In genomic region chr22:40226620-40227019, GRCh38 we compare ENCODE assay signal across 20 cellular contexts. TPM values are rescaled to one million over a fixed set of nuclear protein-coding genes. Genes with fewer than 3 reads are reported as not detected.
A peak's percentile ranks its signal among the peaks of the same experiment; 100 is the strongest.
DNase-seq lines count a peak whose midpoint lies in the region; ATAC-seq and TF ChIP-seq lines count a peak whose summit lies in the region.
"Had no signal": no experiment of that assay in that cellular context is flagged by ENCODE, and none has a peak within 500 bp of the region (broad histone marks: within the 10 kb centered on the region; RNA-seq: fewer than 3 reads in every experiment).

No MANE protein-coding gene starts in this region.

- H3K9ac ChIP-seq in H9 (ENCODE audit: extremely low read depth, insufficient read length, low read length) = no peak overlapping the region

- no peak overlapping the region for H2BK15ac ChIP-seq in H9 (ENCODE audit: low read depth, low read length)

- no peak overlapping the region for H4K8ac ChIP-seq in H9 (replicated peaks; ENCODE audit: insufficient read length, low read depth, low read length)

- no peaks in the 10 kb centered on the region for H3K9me3 Mint-ChIP-seq in T-helper 2 cell treated with Interferon-gamma antibody and Interleukin-4, amounts not matched to agents 5 μg/mL and 100 μg/mL, for 36 hours
- H3K9me3 Mint-ChIP-seq in H9 (no peaks in the 10 kb centered on the region), nephron progenitor cell (peaks cover 4% of the 10 kb centered on the region), MCF 10A (ENCODE audit: unreplicated experiment) (no peaks in the 10 kb centered on the region)
- no peaks in the 10 kb centered on the region for H3K9me3 Mint-ChIP-seq in effector memory CD8-positive, alpha-beta T cell
- H3K9me3 Mint-ChIP-seq: IgD-negative memory B cell had no signal

- H3T11ph ChIP-seq in H9 (ENCODE audit: low read length) = no peak overlapping the region

- no peak overlapping the region for H2BK12ac ChIP-seq in H9 (ENCODE audit: insufficient read length, low read depth, low read length)

- DNase-seq in T-helper 2 cell treated with Interferon-gamma antibody and Interleukin-4, amounts not matched to agents 5 μg/mL and 100 μg/mL, for 36 hours (ENCODE audit: low spot score) = no peak
- DNase-seq in T-helper 2 cell (no peak), H9 (no peak), nephron progenitor cell (no peak), MCF 10A (ENCODE audit: unreplicated experiment) (no peak)
- DNase-seq in effector memory CD8-positive, alpha-beta T cell = no peak
- no peak for DNase-seq in stimulated activated naive CD8-positive, alpha-beta T cell treated with anti-CD3 and anti-CD28 coated beads, Interleukin-15, Interleukin-2, amounts not matched to agents 100 U/mL and 50 U/mL, for 24 hours
- DNase-seq: COR-L47, NCI-H1436, NCI-H2029 treated with DMSO at 0.1 percent for 48 hours, NCI-H510A, NCI-H774, RPMI8226, SIG-M5 had no signal

- no peak overlapping the region for H2BK5ac ChIP-seq in H9 (ENCODE audit: insufficient read length, low read length)

- H2BK20ac ChIP-seq in H9 (ENCODE audit: low read depth, low read length, poor library complexity, severe bottlenecking) = no peak overlapping the region

- peaks cover 14% of the 10 kb centered on the region for H3K4me1 ChIP-seq in H9 (ENCODE audit: insufficient read depth, low read length)

- no peaks in the 10 kb centered on the region for H3K23me2 ChIP-seq in H9 (ENCODE audit: insufficient read length, low read depth, low read length, poor library complexity, severe bottlenecking)

- CTCF ChIA-PET in MCF 10A (lab: Yijun Ruan, JAX) = interaction anchor here (0.6 kb wide), 2 partner anchors 13 to 148 kb away, joined by 3 read pairs; no protein-coding TSS in a partner anchor

- H2AFZ ChIP-seq in H9 (ENCODE audit: low read length) = no peak overlapping the region

- no peaks in the 10 kb centered on the region for H3K27me3 ChIP-seq in H9 (ENCODE audit: insufficient read depth, low read length)

- intact Hi-C loops in MCF 10A (cut with micrococcal nuclease) = no loop called here

- H3K9me3 ChIP-seq in H9 (ENCODE audit: control insufficient read depth, low read depth, low read length) = no peaks in the 10 kb centered on the region
- H3K9me3 ChIP-seq: HAP-1 had no signal

- no peaks in the 10 kb centered on the region for H3K27me3 Mint-ChIP-seq in T-helper 2 cell treated with Interferon-gamma antibody and Interleukin-4, amounts not matched to agents 5 μg/mL and 100 μg/mL, for 36 hours (ENCODE audit: low read depth)
- H3K27me3 Mint-ChIP-seq in H9 (ENCODE audit: low read depth) = no peaks in the 10 kb centered on the region
- no peaks in the 10 kb centered on the region for H3K27me3 Mint-ChIP-seq in effector memory CD8-positive, alpha-beta T cell
- H3K27me3 Mint-ChIP-seq in nephron progenitor cell (ENCODE audit: low read depth, poor library complexity) = no peaks in the 10 kb centered on the region
- no peaks in the 10 kb centered on the region for H3K27me3 Mint-ChIP-seq in MCF 10A (ENCODE audit: insufficient read depth, unreplicated experiment)
- H3K27me3 Mint-ChIP-seq: B cell, IgD-negative memory B cell had no signal

- H4K91ac ChIP-seq in H9 (ENCODE audit: insufficient read length, low read depth, low read length) = no peak overlapping the region

- peaks cover 5% of the 10 kb centered on the region for H3K79me1 ChIP-seq in H9 (ENCODE audit: insufficient read depth, low read depth, low read length, poor library complexity, severe bottlenecking)

- no peak overlapping the region for H2BK120ac ChIP-seq in H9 (ENCODE audit: low read depth, low read length, poor library complexity, severe bottlenecking)

- H3K79me2 ChIP-seq in H9 (ENCODE audit: insufficient read depth, low read length) = peaks cover 27% of the 10 kb centered on the region; the same call in 1 of the 2 replicates

- BruUV-seq in MCF 10A (replicated peaks; lab: Mats Ljungman, UMichigan) = no TSS peak

- no peak for ATAC-seq in effector memory CD8-positive, alpha-beta T cell (replicated peaks)
- ATAC-seq in stimulated activated naive CD8-positive, alpha-beta T cell treated with anti-CD3 and anti-CD28 coated beads, Interleukin-15, Interleukin-2, amounts not matched to agents 100 U/mL and 50 U/mL, for 24 hours = no peak
- ATAC-seq in HG03159 (IDR thresholded peaks at IDR 0.05; ENCODE audit: unreplicated experiment) = no peak

- H3K4ac ChIP-seq in H9 (ENCODE audit: low read depth, low read length) = no peak overlapping the region

- TF ChIP-seq CTCF in H9 (conservative IDR thresholded peaks at IDR 0.05) (no peak), nephron progenitor cell (IDR thresholded peaks at IDR 0.05) (no peak), MCF 10A (IDR thresholded peaks at IDR 0.05; ENCODE audit: unreplicated experiment) (no peak)

- no peak overlapping the region for H3K4me2 ChIP-seq in H9 (ENCODE audit: insufficient read depth, insufficient read length, low read length)

- H2AK5ac ChIP-seq in H9 (ENCODE audit: insufficient read length, low read length) = no peak overlapping the region

- no peak overlapping the region for H3K4me3 Mint-ChIP-seq in T-helper 2 cell treated with Interferon-gamma antibody and Interleukin-4, amounts not matched to agents 5 μg/mL and 100 μg/mL, for 36 hours
- H3K4me3 Mint-ChIP-seq in H9 (peak overlapping the region in 1 of 2 experiments; percentile 65; a peak in 3 of 5 replicates), nephron progenitor cell (no peak overlapping the region), MCF 10A (ENCODE audit: unreplicated experiment) (no peak overlapping the region)
- no peak overlapping the region for H3K4me3 Mint-ChIP-seq in effector memory CD8-positive, alpha-beta T cell
- H3K4me3 Mint-ChIP-seq: B cell, IgD-negative memory B cell had no signal

- H3K36me3 Mint-ChIP-seq in T-helper 2 cell treated with Interferon-gamma antibody and Interleukin-4, amounts not matched to agents 5 μg/mL and 100 μg/mL, for 36 hours (ENCODE audit: low read depth) = peaks cover 6% of the 10 kb centered on the region
- peaks cover 5 to 15% (median 8%) of the 10 kb centered on the region in 3 experiments; a peak in 5 of 7 replicates for H3K36me3 Mint-ChIP-seq in H9 (ENCODE audit: insufficient read depth in 1 of 3, low read depth in 3 of 3)
- peaks cover 38% of the 10 kb centered on the region for H3K36me3 Mint-ChIP-seq in effector memory CD8-positive, alpha-beta T cell (ENCODE audit: insufficient read depth)
- peaks cover 74% of the 10 kb centered on the region for H3K36me3 Mint-ChIP-seq in nephron progenitor cell (ENCODE audit: low read depth)
- peaks cover 5% of the 10 kb centered on the region for H3K36me3 Mint-ChIP-seq in MCF 10A (ENCODE audit: insufficient read depth, unreplicated experiment)

- no peak overlapping the region for H4K5ac ChIP-seq in H9 (ENCODE audit: insufficient read length, low read depth, low read length)

- no peaks in the 10 kb centered on the region for H4K20me1 ChIP-seq in H9 (ENCODE audit: control insufficient read depth, insufficient read depth, insufficient read length)

- H3K56ac ChIP-seq in H9 (ENCODE audit: insufficient read length, low read depth, low read length) = no peak overlapping the region

- no peak overlapping the region for H3K23ac ChIP-seq in H9 (ENCODE audit: insufficient read length, low read depth, low read length)

- no peak overlapping the region for H3K27ac ChIP-seq in H9 (ENCODE audit: insufficient read length, low read depth, low read length)
- H3K27ac ChIP-seq: 22Rv1, HL-60 had no signal

- H3K27ac Mint-ChIP-seq in T-helper 2 cell treated with Interferon-gamma antibody and Interleukin-4, amounts not matched to agents 5 μg/mL and 100 μg/mL, for 36 hours = peak overlapping the region; percentile 46
- H3K27ac Mint-ChIP-seq in H9 (peak overlapping the region; percentile 11 to 92 (median 78); a peak in 5 of 7 replicates), nephron progenitor cell (peak overlapping the region; percentile 10), MCF 10A (ENCODE audit: low read depth, unreplicated experiment) (no peak overlapping the region)
- H3K27ac Mint-ChIP-seq in effector memory CD8-positive, alpha-beta T cell = peak overlapping the region; percentile 17 to 76
- H3K27ac Mint-ChIP-seq: B cell had no signal

- H3K14ac ChIP-seq in H9 (ENCODE audit: insufficient read depth, low read length) = no peak overlapping the region

- no peak overlapping the region for H3K18ac ChIP-seq in H9 (ENCODE audit: insufficient read length, low read depth, low read length)

- POLR2A ChIA-PET in MCF 10A (lab: Yijun Ruan, JAX) = interaction anchor here (0.7 kb wide), 1 partner anchor 230 kb away, joined by 3 read pairs; no protein-coding TSS in a partner anchor

- H3K4me1 Mint-ChIP-seq in T-helper 2 cell treated with Interferon-gamma antibody and Interleukin-4, amounts not matched to agents 5 μg/mL and 100 μg/mL, for 36 hours (ENCODE audit: low read depth) = peaks cover 17% of the 10 kb centered on the region
- H3K4me1 Mint-ChIP-seq in H9 (peaks cover 47 to 50% of the 10 kb centered on the region in 2 experiments), nephron progenitor cell (peaks cover 14% of the 10 kb centered on the region), MCF 10A (ENCODE audit: insufficient read depth, unreplicated experiment) (peaks cover 24% of the 10 kb centered on the region)
- H3K4me1 Mint-ChIP-seq in effector memory CD8-positive, alpha-beta T cell (ENCODE audit: low read depth in 2 of 2) = peaks cover 28 to 42% of the 10 kb centered on the region in 2 donors

RNA-seq across cellular contexts. Expression of gene TNRC6B, which starts 48.9 kb away (rescaled TPM):
- total RNA-seq in H9 (2021) (53.5 and 58.1 TPM in 2 replicates), MCF 10A (2022) (27.1 and 39.3 TPM in 2 replicates)
